Comparison of ENCODE assay signal across 2 cellular contexts in genomic region chr12:116898675-116899074, GRCh38.
A peak's percentile ranks its signal among the peaks of the same experiment; 100 is the strongest.
TF ChIP-seq lines count a peak whose summit lies in the region.

No MANE protein-coding gene starts in this region.

TF ChIP-seq in A549, 52 proteins besides CTCF, POLR2A, EP300 and RAD21:
- TF ChIP-seq ZFP36 (IDR thresholded peaks at IDR 0.05; ENCODE audit: borderline replicate concordance, partially characterized antibody), result no peak
- TF ChIP-seq KDM1A (IDR thresholded peaks at IDR 0.05; ENCODE audit: low read depth), result no peak
- no peak for TF ChIP-seq ATOH8 (CRISPR knock-in tag; IDR thresholded peaks at IDR 0.05; ENCODE audit: low read depth)
- TF ChIP-seq USF2 (IDR thresholded peaks at IDR 0.05), result peak; percentile 84
- TF ChIP-seq CBX8 (IDR thresholded peaks at IDR 0.05), result no peak

TF ChIP-seq in H1, 55 proteins besides CTCF, POLR2A, EP300 and RAD21:
- TF ChIP-seq USF2 (IDR thresholded peaks at IDR 0.05; ENCODE audit: low read length) (0 out of 2 replicates have a peak, but pooled peaks have one; percentile 34), HDAC6 (IDR thresholded peaks at IDR 0.05; ENCODE audit: low read depth, low read length) (no peak)
